In genomic region chr11:122690801-122691649, GRCh38 we compare ENCODE assay signal across 9 cellular contexts. TPM values are rescaled to one million over a fixed set of nuclear protein-coding genes. Genes with fewer than 3 reads are reported as not detected.
DNase-seq lines count a peak whose midpoint lies in the region.
"Had no signal": no experiment of that assay in that cellular context is flagged by ENCODE, and none has a peak within 500 bp of the region (broad histone marks: within the 10 kb centered on the region; RNA-seq: fewer than 3 reads in every experiment).

No MANE protein-coding gene starts in this region.

- H3K4me3 ChIP-seq in ACC112 (ENCODE audit: low read depth, low read length): peak overlapping the region; percentile 80
- no peak overlapping the region for H3K4me3 ChIP-seq in MG63

- peak overlapping the region; percentile 80 for H3K27ac ChIP-seq in ACC112 (ENCODE audit: low read depth, low read length)
- peak overlapping the region; percentile 69 for H3K27ac ChIP-seq in cingulate gyrus (ENCODE audit: low read depth, low read length)

- peaks cover 18% of the 10 kb centered on the region for H3K4me1 ChIP-seq in ACC112 (ENCODE audit: control insufficient read depth, insufficient read depth, low read length, unreplicated experiment)

- H3K9me3 ChIP-seq in MG63: no peaks in the 10 kb centered on the region

- H3K27me3 ChIP-seq in ACC112 (ENCODE audit: insufficient read depth, low read length): no peaks in the 10 kb centered on the region
- H3K27me3 ChIP-seq in MG63: no peaks in the 10 kb centered on the region

- DNase-seq in Kasumi-1 (lab: John Stamatoyannopoulos, UW) (peak; percentile 63 to 72), myocyte (ENCODE audit: low read depth) (peak; percentile 63), MG63 (no peak), SK-N-DZ (ENCODE audit: low spot score) (no peak), GM19240 (ENCODE audit: insufficient read length, low spot score) (no peak), RPMI8226 (no peak)
- DNase-seq: effector CD4-positive, alpha-beta T cell had no signal

- H3K36me3 ChIP-seq in ACC112 (ENCODE audit: insufficient read depth, low read length) (no peaks in the 10 kb centered on the region), MG63 (no peaks in the 10 kb centered on the region; the same call in 1 of the 2 replicates)

- peak overlapping the region; percentile 98 for H2AFZ ChIP-seq in ACC112 (ENCODE audit: low read length, unreplicated experiment)

- H3K79me2 ChIP-seq in ACC112 (ENCODE audit: control insufficient read depth, insufficient read depth, low read length, unreplicated experiment): peaks cover 58% of the 10 kb centered on the region

RNA-seq across cellular contexts. Expression of gene UBASH3B, which starts 35.5 kb away (rescaled TPM):
- 8.8 and 13.1 TPM in 2 replicates for total RNA-seq in myocyte
- 7.3 TPM for polyA plus RNA-seq in myocyte (2012)
- 9.4 and 16.4 TPM in 2 replicates for total RNA-seq in MG63 (2014; rRNA removed; shearing (Covaris generic); ENCODE audit: low replicate concordance)
- polyA plus RNA-seq in SK-N-DZ (2014; cell fraction: cytosol; rRNA removed): 0.39 and 0.54 TPM in 2 replicates
- 0.03 and 0.14 TPM in 2 replicates for polyA plus RNA-seq in SK-N-DZ (2014; cell fraction: nucleus; rRNA removed)

Comparison
In these comparisons a context has a peak if more than half of its experiments do, and no peak if none do; other contexts are left out.
1. DNase-seq: peak in Kasumi-1 (2 of 2) and myocyte (single experiment); none in MG63 (single experiment), SK-N-DZ (single experiment), GM19240 (single experiment) and RPMI8226 (single experiment).